ENCODE assay signal across 18 cellular contexts in genomic region chr19:42875881-42876280, GRCh38. TPM values are rescaled to one million over a fixed set of nuclear protein-coding genes. Genes with fewer than 3 reads are reported as not detected.
"Had no signal": no experiment of that assay in that cellular context is flagged by ENCODE, and none has a peak within 500 bp of the region (broad histone marks: within the 10 kb centered on the region; RNA-seq: fewer than 3 reads in every experiment).

No MANE protein-coding gene starts in this region.

RNA-seq across cellular contexts. Expression of gene PSG1, which starts 3.6 kb away (rescaled TPM):
- total RNA-seq: activated CD4-positive, alpha-beta T cell treated with anti-CD3 and anti-CD28 coated beads, Interleukin-2, amount 10 ng/mL, durations not matched to agents 7 days and 5 days; activated CD8-positive, alpha-beta T cell treated with anti-CD3 and anti-CD28 coated beads, Interleukin-2, amount 10 ng/mL, durations not matched to agents 7 days and 5 days; activated T-helper 2 cell treated with anti-CD3 and anti-CD28 coated beads, Interferon-gamma antibody, Interleukin-2, Interleukin-4, amounts not matched to agents 10 μg/mL and 5 μg/mL and 100 μg/mL, durations not matched to agents 14 hours and 24 hours and 36 hours; kidney; left lung; lung microvascular endothelial cell; mononuclear cell; ovary; psoas muscle; right cardiac atrium; smooth muscle cell; suprapubic skin; transverse colon; uterus had no signal
- polyA plus RNA-seq: naive thymus-derived CD4-positive, alpha-beta T cell; right cardiac atrium; smooth muscle cell had no signal

RNA-seq across cellular contexts. Expression of gene PSG6, which starts 41.8 kb away (rescaled TPM):
- total RNA-seq: activated CD4-positive, alpha-beta T cell treated with anti-CD3 and anti-CD28 coated beads, Interleukin-2, amount 10 ng/mL, durations not matched to agents 7 days and 5 days; activated CD8-positive, alpha-beta T cell treated with anti-CD3 and anti-CD28 coated beads, Interleukin-2, amount 10 ng/mL, durations not matched to agents 7 days and 5 days; activated T-helper 2 cell treated with anti-CD3 and anti-CD28 coated beads, Interferon-gamma antibody, Interleukin-2, Interleukin-4, amounts not matched to agents 10 μg/mL and 5 μg/mL and 100 μg/mL, durations not matched to agents 14 hours and 24 hours and 36 hours; cerebellum; esophagus muscularis mucosa; kidney; left lung; lung microvascular endothelial cell; mononuclear cell; naive thymus-derived CD4-positive, alpha-beta T cell; ovary; psoas muscle; right cardiac atrium; smooth muscle cell; suprapubic skin; T-helper 17 cell; transverse colon; uterus had no signal
- polyA plus RNA-seq: naive thymus-derived CD4-positive, alpha-beta T cell; ovary; psoas muscle; right cardiac atrium; smooth muscle cell had no signal
